ENCODE assay signal across 15 cellular contexts in the genomic region with DNA sequence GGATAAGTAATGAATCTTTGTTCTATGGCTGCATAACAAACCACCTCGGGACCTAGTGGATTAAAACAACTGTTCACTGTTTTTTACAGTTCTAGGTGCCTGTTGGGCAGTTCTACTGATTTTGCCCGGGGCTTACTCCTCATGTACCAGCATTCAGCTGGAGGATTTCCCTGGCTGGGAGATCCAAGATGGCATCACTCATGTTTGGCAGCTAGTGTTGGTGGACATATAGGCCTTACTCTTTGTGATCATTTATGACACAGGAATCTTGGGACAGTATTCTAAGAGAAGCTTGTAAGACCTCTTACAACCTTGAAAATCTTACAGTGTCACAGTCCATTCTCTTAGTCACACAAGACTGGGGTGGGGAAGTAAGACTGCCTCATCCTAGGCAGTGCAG. TPM values are rescaled to one million over a fixed set of nuclear protein-coding genes. Genes with fewer than 3 reads are reported as not detected.
DNase-seq lines count a peak whose midpoint lies in the region; ATAC-seq and TF ChIP-seq lines count a peak whose summit lies in the region.
"Had no signal": no experiment of that assay in that cellular context is flagged by ENCODE, and none has a peak within 500 bp of the region (broad histone marks: within the 10 kb centered on the region; RNA-seq: fewer than 3 reads in every experiment).

No MANE protein-coding gene starts in this region.

- H3K27ac ChIP-seq in BLaER1 (no peak overlapping the region), gastrocnemius medialis (peak overlapping the region in 2 of 4 donors; percentile 15 to 16)
- H3K27ac ChIP-seq in CD4-positive, alpha-beta T cell (ENCODE audit: low read depth, low read length) = no peak overlapping the region
- H3K27ac ChIP-seq in effector memory CD4-positive, alpha-beta T cell (ENCODE audit: insufficient read depth, low read length, poor library complexity, severe bottlenecking) = no peak overlapping the region
- H3K27ac ChIP-seq: ascending aorta, thyroid gland had no signal

- H3K27me3 Mint-ChIP-seq in CD4-positive, alpha-beta T cell = no peaks in the 10 kb centered on the region
- H3K27me3 Mint-ChIP-seq in T-cell (no peaks in the 10 kb centered on the region), immature natural killer cell (ENCODE audit: low read depth in 3 of 3) (peaks cover 10 to 17% (median 17%) of the 10 kb centered on the region in 3 donors)

- intact Hi-C loops in CD4-positive, alpha-beta T cell (cut with DNase I, micrococcal nuclease) = loop anchor here in 1 of 2 experiments (5.0 kb wide), 1 partner anchor 185 kb away; a partner anchor contains a TSS
- intact Hi-C loops in gastrocnemius medialis (cut with DNase I; ENCODE audit: low total_unique reads) = no loop called here

- H3K27me3 ChIP-seq in BLaER1 (no peaks in the 10 kb centered on the region), gastrocnemius medialis (no peaks in the 10 kb centered on the region)
- H3K27me3 ChIP-seq in CD4-positive, alpha-beta T cell (ENCODE audit: control insufficient read depth, insufficient read depth, low read length) = no peaks in the 10 kb centered on the region
- no peaks in the 10 kb centered on the region for H3K27me3 ChIP-seq in effector memory CD4-positive, alpha-beta T cell (replicated peaks; ENCODE audit: control insufficient read depth, insufficient read depth, low read length, poor library complexity, severe bottlenecking)
- H3K27me3 ChIP-seq: ascending aorta, thyroid gland had no signal

- CTCF ChIA-PET in CD4-positive, alpha-beta T cell (lab: Charles Lee) = interaction anchor here (0.6 to 1.5 kb wide), 3 partner anchors 12 to 32 kb away, joined by 3 to 5 read pairs (median 4); no protein-coding TSS in a partner anchor
- CTCF ChIA-PET in T-cell (lab: Charles Lee) = interaction anchor here (0.5 to 1.1 kb wide), 2 partner anchors 598 to 658 kb away, joined by 3 to 6 read pairs; no protein-coding TSS in a partner anchor

- peak overlapping the region; percentile 59 for H3K4me3 Mint-ChIP-seq in CD4-positive, alpha-beta T cell
- peak overlapping the region; percentile 6 to 98 (median 15) for H3K4me3 Mint-ChIP-seq in T-cell
- H3K4me3 Mint-ChIP-seq in immature natural killer cell = peak overlapping the region in 3 of 5 donors; percentile 2 to 54 (median 7)

- no peak overlapping the region for H3K4me3 ChIP-seq in BLaER1
- H3K4me3 ChIP-seq in gastrocnemius medialis = no peak overlapping the region
- H3K4me3 ChIP-seq in effector memory CD4-positive, alpha-beta T cell (ENCODE audit: insufficient read depth, low read depth, low read length, poor library complexity, severe bottlenecking) = no peak overlapping the region
- H3K4me3 ChIP-seq: ascending aorta, thyroid gland had no signal

- no peak for ATAC-seq in CD4-positive, alpha-beta T cell (ENCODE audit: poor library complexity)
- no peak for ATAC-seq in T-cell (replicated peaks in 1 of 4)
- ATAC-seq in gastrocnemius medialis = no peak
- no peak for ATAC-seq in HG03139 (IDR thresholded peaks at IDR 0.05; ENCODE audit: unreplicated experiment)
- ATAC-seq in GM19328 (IDR thresholded peaks at IDR 0.05; ENCODE audit: unreplicated experiment) = no peak
- ATAC-seq: left lobe of liver had no signal

- H3K9me3 ChIP-seq in BLaER1 (peaks cover 29% of the 10 kb centered on the region), gastrocnemius medialis (no peaks in the 10 kb centered on the region)
- no peaks in the 10 kb centered on the region for H3K9me3 ChIP-seq in CD4-positive, alpha-beta T cell (ENCODE audit: control insufficient read depth, low read length)
- H3K9me3 ChIP-seq in effector memory CD4-positive, alpha-beta T cell (ENCODE audit: control insufficient read depth, low read length) = no peaks in the 10 kb centered on the region
- H3K9me3 ChIP-seq: ascending aorta, thyroid gland had no signal

- H3K4me1 Mint-ChIP-seq in CD4-positive, alpha-beta T cell (ENCODE audit: low read depth) = peaks cover 92% of the 10 kb centered on the region
- H3K4me1 Mint-ChIP-seq in T-cell (peaks cover 77 to 89% (median 88%) of the 10 kb centered on the region in 3 donors), immature natural killer cell (peaks cover 84 to 95% of the 10 kb centered on the region in 2 donors)

- peak overlapping the region; percentile 27 for H3K4me2 ChIP-seq in BLaER1

- peak overlapping the region; percentile 38 for H3K27ac Mint-ChIP-seq in CD4-positive, alpha-beta T cell
- H3K27ac Mint-ChIP-seq in T-cell (peak overlapping the region in 1 of 2 donors; percentile 39), immature natural killer cell (peak overlapping the region in 5 of 6 donors; percentile 13 to 73 (median 38))

- H3K9ac ChIP-seq in BLaER1 = no peak overlapping the region

- no peak for DNase-seq in CD4-positive, alpha-beta T cell
- DNase-seq in T-cell (no peak), immature natural killer cell (no peak), gastrocnemius medialis (no peak)
- no peak for DNase-seq in effector memory CD4-positive, alpha-beta T cell
- DNase-seq: activated effector memory CD4-positive, alpha-beta T cell treated with Interleukin-2 at 50 U/mL for 16 hours; DMS153; foreskin melanocyte; NCI-H1436 treated with DMSO at 0.1 percent for 48 hours; thyroid gland had no signal

- TF ChIP-seq CTCF in CD4-positive, alpha-beta T cell (IDR thresholded peaks at IDR 0.05) = no peak
- TF ChIP-seq CTCF in gastrocnemius medialis (IDR thresholded peaks at IDR 0.05 in 4 of 5, conservative IDR thresholded peaks at IDR 0.05 in 1 of 5) = no peak

- in situ Hi-C loops in gastrocnemius medialis (cut with MboI; ENCODE audit: low sequenced_read_pairs in 4 of 4) = loop anchor here in 1 of 4 donors (25.0 kb wide), 1 partner anchor 205 kb away; no protein-coding TSS in a partner anchor

- peaks cover 94% of the 10 kb centered on the region for H4K20me1 ChIP-seq in BLaER1

- peaks cover 71% of the 10 kb centered on the region for H3K36me3 ChIP-seq in BLaER1
- peaks cover 0 to 23% of the 10 kb centered on the region in 2 donors for H3K36me3 ChIP-seq in gastrocnemius medialis
- peaks cover 26% of the 10 kb centered on the region for H3K36me3 ChIP-seq in effector memory CD4-positive, alpha-beta T cell (ENCODE audit: control insufficient read depth, insufficient read depth, low read length)

- POLR2A ChIA-PET in CD4-positive, alpha-beta T cell (lab: Charles Lee) = interaction anchor here (0.6 kb wide), 1 partner anchor 14 kb away, joined by 3 read pairs; no protein-coding TSS in a partner anchor
- POLR2A ChIA-PET in T-cell (lab: Charles Lee) = interaction anchor here in 1 of 2 donors (0.6 kb wide), 1 partner anchor 89 kb away, joined by 3 read pairs; no protein-coding TSS in a partner anchor

- peaks cover 33% of the 10 kb centered on the region for H3K4me1 ChIP-seq in BLaER1
- peaks cover 41 to 68% of the 10 kb centered on the region in 2 donors for H3K4me1 ChIP-seq in gastrocnemius medialis
- H3K4me1 ChIP-seq in effector memory CD4-positive, alpha-beta T cell (ENCODE audit: control insufficient read depth, insufficient read depth, low read length, poor library complexity, severe bottlenecking) = peaks cover 22% of the 10 kb centered on the region

- peaks cover 88% of the 10 kb centered on the region for H3K36me3 Mint-ChIP-seq in CD4-positive, alpha-beta T cell (ENCODE audit: low read depth)
- peaks cover 33% of the 10 kb centered on the region for H3K36me3 Mint-ChIP-seq in T-cell
- H3K36me3 Mint-ChIP-seq in immature natural killer cell = peaks cover 9 to 15% (median 13%) of the 10 kb centered on the region in 3 donors

- TF ChIP-seq POLR2A in gastrocnemius medialis (IDR thresholded peaks at IDR 0.05) = no peak

- H3K9me3 Mint-ChIP-seq in CD4-positive, alpha-beta T cell = no peaks in the 10 kb centered on the region
- H3K9me3 Mint-ChIP-seq in T-cell = no peaks in the 10 kb centered on the region
- no peaks in the 10 kb centered on the region for H3K9me3 Mint-ChIP-seq in immature natural killer cell

RNA-seq across cellular contexts. Expression of a gene that starts 4.6 kb away (rescaled TPM):
- total RNA-seq in CD4-positive, alpha-beta T cell = 10 to 100 TPM; 58.1 to 61.4 TPM
- total RNA-seq in T-cell (100 to 1,000 TPM in 1 of 5 donors, 10 to 100 TPM in 4; 80.1 to 100 (median 90.5) TPM), gastrocnemius medialis (100 to 1,000 TPM in 1 of 4 donors, 10 to 100 TPM in 3; 88.6 to 125 (median 93.4) TPM)
- 100 to 1,000 TPM; 142 to 155 (median 146) TPM for polyA plus RNA-seq in immature natural killer cell

Comparison
In these comparisons a context has a peak if more than half of its experiments do, and no peak if none do; other contexts are left out.
1. H3K4me3 Mint-ChIP-seq: peak in every context shown above with its lines; median percentile 59 in CD4-positive, alpha-beta T cell; 15 in T-cell; 7 in immature natural killer cell.